In the genomic region with DNA sequence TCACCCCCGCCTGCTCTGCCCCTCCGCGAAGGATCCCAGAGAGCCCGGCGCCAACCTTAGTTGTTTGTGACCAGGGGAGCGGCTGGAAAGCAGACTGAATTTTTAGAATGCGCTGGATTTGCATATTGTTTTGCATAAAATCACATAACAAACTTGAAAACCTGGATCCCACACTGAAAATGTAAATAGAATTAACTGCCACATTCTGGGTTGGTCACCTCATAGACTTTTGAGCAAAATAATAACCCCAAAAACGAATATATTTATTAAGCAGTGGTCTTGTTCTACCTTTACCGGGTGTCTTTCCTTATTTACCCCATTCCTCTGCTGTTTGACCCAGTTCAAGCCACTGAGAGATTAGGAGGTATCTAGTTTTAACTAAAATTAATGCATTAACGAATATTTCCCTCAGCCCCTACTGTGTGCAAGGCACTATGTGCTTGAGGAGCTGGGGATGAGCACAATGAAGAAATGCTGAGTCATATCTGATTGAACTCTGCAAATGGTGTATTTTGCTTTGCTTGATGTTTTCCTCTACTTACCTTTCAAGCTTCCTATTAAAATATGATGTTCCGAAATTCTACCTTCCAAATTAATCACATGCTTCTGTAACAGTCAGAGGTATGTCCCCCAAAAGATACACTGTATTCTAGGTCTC, we compare ENCODE assay signal across 8 cellular contexts. TPM values are rescaled to one million over a fixed set of nuclear protein-coding genes. Genes with fewer than 3 reads are reported as not detected.
DNase-seq lines count a peak whose midpoint lies in the region; ATAC-seq and TF ChIP-seq lines count a peak whose summit lies in the region.

No MANE protein-coding gene starts in this region.

- no peaks in the 10 kb centered on the region for H3K36me3 ChIP-seq in BJ (ENCODE audit: control insufficient read depth, insufficient read depth, low read length)

- peak overlapping the region in 1 of 6 donors; percentile 28 for H3K27ac Mint-ChIP-seq in naive B cell

- H3K4me3 ChIP-seq in BJ (ENCODE audit: low read depth, low read length), result peak overlapping the region; percentile 54
- peak overlapping the region; percentile 19 to 64 for H3K4me3 ChIP-seq in cardiac fibroblast (replicated peaks in 1 of 2; ENCODE audit: low read depth in 2 of 2, low read length in 2 of 2)

- peak overlapping the region; percentile 64 to 91 (median 82) for H3K4me3 Mint-ChIP-seq in naive B cell

- DNase-seq in BJ (ENCODE audit: low read depth) (no peak), cardiac fibroblast (ENCODE audit: low read depth in 2 of 2) (no peak), naive B cell (no peak), NOMO-1 treated with dmso at 0.1 percent for 144 hours (lab: John Stamatoyannopoulos, UW; ENCODE audit: unreplicated experiment) (no peak), cerebellar cortex (ENCODE audit: low spot score) (no peak)

- peaks cover 32 to 51% (median 48%) of the 10 kb centered on the region in 3 donors for H3K27me3 Mint-ChIP-seq in naive B cell

- no peak for TF ChIP-seq EP300 in Ishikawa (IDR thresholded peaks at IDR 0.05; ENCODE audit: borderline replicate concordance)

- POLR2A ChIA-PET in BJ (lab: Charles Lee), result no interaction called here

- TF ChIP-seq CTCF in BJ (IDR thresholded peaks at IDR 0.05; ENCODE audit: insufficient read depth, low read depth, low read length), result no peak
- TF ChIP-seq CTCF in cardiac fibroblast (IDR thresholded peaks at IDR 0.05; ENCODE audit: low read depth, low read length), result no peak

- H3K4me1 Mint-ChIP-seq in naive B cell, result peaks cover 13 to 29% (median 27%) of the 10 kb centered on the region in 3 donors

- H3K9me3 Mint-ChIP-seq in naive B cell, result peaks cover 0 to 2% (median 0%) of the 10 kb centered on the region in 7 donors

- peaks cover 24% of the 10 kb centered on the region for H3K27me3 ChIP-seq in BJ (ENCODE audit: control insufficient read depth, insufficient read depth, low read length)

- ATAC-seq in naive B cell (ENCODE audit: low read depth in 2 of 2) (no peak), GM18519 (IDR thresholded peaks at IDR 0.05; ENCODE audit: low FRiP score, unreplicated experiment) (no peak), GM21447 (IDR thresholded peaks at IDR 0.05; ENCODE audit: unreplicated experiment) (no peak)

- no peaks in the 10 kb centered on the region for H3K36me3 Mint-ChIP-seq in naive B cell

- CTCF ChIA-PET in BJ (lab: Yijun Ruan, JAX), result no interaction called here

- TF ChIP-seq RAD21 in Ishikawa (IDR thresholded peaks at IDR 0.05; ENCODE audit: low read depth), result no peak

TF ChIP-seq in Ishikawa, 13 proteins besides CTCF, POLR2A, EP300 and RAD21:
- TF ChIP-seq CEBPB (IDR thresholded peaks at IDR 0.05), result no peak
- TF ChIP-seq TEAD4 (IDR thresholded peaks at IDR 0.05), result no peak
- 0 out of 2 replicates have a peak, but pooled peaks have one; percentile 1 for TF ChIP-seq NFIC (IDR thresholded peaks at IDR 0.05)
- TF ChIP-seq, protein P1, sequence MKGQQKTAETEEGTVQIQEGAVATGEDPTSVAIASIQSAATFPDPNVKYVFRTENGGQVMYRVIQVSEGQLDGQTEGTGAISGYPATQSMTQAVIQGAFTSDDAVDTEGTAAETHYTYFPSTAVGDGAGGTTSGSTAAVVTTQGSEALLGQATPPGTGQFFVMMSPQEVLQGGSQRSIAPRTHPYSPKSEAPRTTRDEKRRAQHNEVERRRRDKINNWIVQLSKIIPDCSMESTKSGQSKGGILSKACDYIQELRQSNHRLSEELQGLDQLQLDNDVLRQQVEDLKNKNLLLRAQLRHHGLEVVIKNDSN (IDR thresholded peaks at IDR 0.05), result no peak
- 0 out of 2 replicates have a peak, but pooled peaks have one; percentile 28 for TF ChIP-seq ZBTB7A (IDR thresholded peaks at IDR 0.05; ENCODE audit: low read depth)

RNA-seq across cellular contexts. Expression of gene EGLN3, which starts 0.4 kb away (rescaled TPM):
- polyA plus RNA-seq in BJ (2011; rRNA removed) (0.15 and 0.47 TPM in 2 replicates), naive B cell (ENCODE audit: low read depth in 6 of 6) (1 to 10 TPM in 1 of 6 donors, under 1 TPM in 4, not detected in 1; 0.16 to 1.4 (median 0.77) TPM)
- 0.05 and 0.41 TPM in 2 replicates for polyA minus RNA-seq in BJ (2011; rRNA and poly(A)+ RNA removed)
